ENCODE assay signal across 10 cellular contexts in the genomic region with DNA sequence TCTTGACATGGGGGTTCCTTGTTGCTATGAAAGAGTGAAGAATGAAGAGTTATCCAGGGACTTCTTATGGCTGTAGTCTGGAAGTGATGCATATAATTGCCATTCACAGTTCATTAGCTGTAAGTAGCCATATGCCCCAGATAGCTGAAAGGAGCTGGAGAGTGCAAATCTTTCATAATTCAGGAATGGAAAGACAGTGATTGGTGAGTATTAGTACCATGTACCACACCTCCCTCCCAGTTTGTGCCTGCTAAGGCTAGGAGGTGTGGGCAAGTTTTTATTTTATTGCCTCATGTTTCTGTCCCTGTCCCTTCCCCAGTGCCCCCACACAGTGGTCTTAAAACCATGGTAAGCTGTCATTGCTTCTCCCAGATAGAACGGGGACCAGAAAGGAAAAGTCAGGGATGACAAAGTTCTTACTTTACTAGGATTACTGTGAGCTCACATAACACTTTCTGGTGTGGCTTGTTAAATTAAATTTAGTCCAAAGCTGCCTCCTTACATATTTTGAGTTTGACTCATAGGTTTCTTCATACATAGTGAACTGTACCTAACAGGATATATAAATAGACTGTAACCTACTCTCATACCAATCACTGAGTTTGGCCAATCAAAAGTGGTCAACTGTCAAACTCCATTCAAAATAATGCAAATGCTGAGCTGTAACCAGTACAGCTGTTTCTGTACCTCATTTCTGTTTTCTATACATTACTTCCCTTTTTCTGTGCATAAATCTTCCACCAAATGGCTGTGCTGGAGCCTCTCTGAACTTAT.
DNase-seq lines count a peak whose midpoint lies in the region; ATAC-seq, FAIRE-seq and TF ChIP-seq lines count a peak whose summit lies in the region.
"Had no signal": no experiment of that assay in that cellular context is flagged by ENCODE, and none has a peak within 500 bp of the region (broad histone marks: within the 10 kb centered on the region; RNA-seq: fewer than 3 reads in every experiment).

No MANE protein-coding gene starts in this region.

- intact Hi-C loops in Panc1 (cut with micrococcal nuclease; ENCODE audit: unreplicated experiment), result no loop called here
- intact Hi-C loops in activated CD4-positive, alpha-beta memory T cell treated with anti-CD3 and anti-CD28 coated beads for 36 hours (cut with micrococcal nuclease), result no loop called here

- H4K91ac ChIP-seq in trophoblast cell (ENCODE audit: low read depth, low read length), result peak overlapping the region; percentile 42

- DNase-seq in Panc1 (ENCODE audit: low read depth, low spot score) (no peak), trophoblast cell (peak in 1 of 2 donors; percentile 68), HPDE6-E6E7 (ENCODE audit: extremely low spot score) (no peak), frontal cortex (ENCODE audit: low spot score in 2 of 2) (no peak), HK-2 (ENCODE audit: unreplicated experiment) (no peak)
- DNase-seq in activated CD4-positive, alpha-beta memory T cell treated with anti-CD3 and anti-CD28 coated beads for 36 hours, result no peak
- DNase-seq: activated T-cell treated with anti-CD3 and anti-CD28 coated beads, Interleukin-2, amount 50 U/mL, for 4 hours; NCI-H510A treated with DMSO at 0.1 percent for 48 hours had no signal

- H3K27me3 ChIP-seq in Panc1 (ENCODE audit: control insufficient read depth, insufficient read depth, low read length), result no peaks in the 10 kb centered on the region
- no peaks in the 10 kb centered on the region for H3K27me3 ChIP-seq in trophoblast cell (ENCODE audit: insufficient read depth, low read length)

- no peaks in the 10 kb centered on the region for H3K36me3 ChIP-seq in Panc1 (ENCODE audit: control insufficient read depth, insufficient read depth, low read length)
- no peaks in the 10 kb centered on the region for H3K36me3 ChIP-seq in trophoblast cell (ENCODE audit: control insufficient read depth in 1 of 2, insufficient read depth in 2 of 2, low read length in 2 of 2)

- no peak overlapping the region for H2AK5ac ChIP-seq in trophoblast cell (ENCODE audit: low read length)

- no peaks in the 10 kb centered on the region for H3K9me3 Mint-ChIP-seq in activated CD4-positive, alpha-beta memory T cell treated with anti-CD3 and anti-CD28 coated beads for 36 hours
- H3K9me3 Mint-ChIP-seq: activated T-cell treated with anti-CD3 and anti-CD28 coated beads, Interleukin-2, amount 50 U/mL, for 4 hours had no signal

- H3K27ac ChIP-seq in Panc1 (ENCODE audit: low read length) (no peak overlapping the region), trophoblast cell (ENCODE audit: low read depth, low read length) (no peak overlapping the region)

- CTCF ChIA-PET in Panc1 (lab: Charles Lee), result no interaction called here
- CTCF ChIA-PET in activated CD4-positive, alpha-beta memory T cell treated with anti-CD3 and anti-CD28 coated beads for 36 hours (lab: Charles Lee), result no interaction called here

- no peak for TF ChIP-seq CTCF in Panc1 (IDR thresholded peaks at IDR 0.05)

- no peak overlapping the region for H3K27ac Mint-ChIP-seq in activated CD4-positive, alpha-beta memory T cell treated with anti-CD3 and anti-CD28 coated beads for 36 hours

- in situ Hi-C loops in Panc1 (cut with HindIII; ENCODE audit: low pct_unique_long_range_greater_than_20kb, low sequenced_read_pairs), result no loop called here

- H3K4me2 ChIP-seq in trophoblast cell (ENCODE audit: low read length), result no peak overlapping the region

- no peak overlapping the region for H4K12ac ChIP-seq in trophoblast cell (ENCODE audit: low read depth, low read length)

- H2AFZ ChIP-seq in trophoblast cell (ENCODE audit: insufficient read depth, low read length, poor library complexity), result no peak overlapping the region

- BruUV-seq in Panc1 (replicated peaks; lab: Mats Ljungman, UMichigan), result no TSS peak

- H3K27me3 Mint-ChIP-seq in activated CD4-positive, alpha-beta memory T cell treated with anti-CD3 and anti-CD28 coated beads for 36 hours, result no peaks in the 10 kb centered on the region

- H3K36me3 Mint-ChIP-seq in activated CD4-positive, alpha-beta memory T cell treated with anti-CD3 and anti-CD28 coated beads for 36 hours, result no peaks in the 10 kb centered on the region

- ATAC-seq in GM19351 (IDR thresholded peaks at IDR 0.05; ENCODE audit: unreplicated experiment) (peak; percentile 94), HG03045 (IDR thresholded peaks at IDR 0.05; ENCODE audit: unreplicated experiment) (peak; percentile 52), Panc1 (peak; percentile 42)
- ATAC-seq: activated T-cell treated with anti-CD3 and anti-CD28 coated beads, Interleukin-2, amount 50 U/mL, for 4 hours had no signal

- H3K9ac ChIP-seq in trophoblast cell (ENCODE audit: low read length), result no peak overlapping the region

- no peaks in the 10 kb centered on the region for H3K79me2 ChIP-seq in trophoblast cell (ENCODE audit: control insufficient read depth, insufficient read depth, low read length, poor library complexity)

- H3K18ac ChIP-seq in trophoblast cell (ENCODE audit: low read length), result no peak overlapping the region

- peak overlapping the region; percentile 54 for H2BK120ac ChIP-seq in trophoblast cell (ENCODE audit: insufficient read depth, low read length, poor library complexity)

- H3K79me1 ChIP-seq in trophoblast cell (ENCODE audit: low read length), result peaks cover 2% of the 10 kb centered on the region

- H2BK5ac ChIP-seq in trophoblast cell (ENCODE audit: low read depth, low read length, poor library complexity), result no peak overlapping the region

- H3K4me3 Mint-ChIP-seq in activated CD4-positive, alpha-beta memory T cell treated with anti-CD3 and anti-CD28 coated beads for 36 hours, result no peak overlapping the region
- H3K4me3 Mint-ChIP-seq: activated T-cell treated with anti-CD3 and anti-CD28 coated beads, Interleukin-2, amount 50 U/mL, for 4 hours had no signal

- H3K9me3 ChIP-seq in Panc1 (ENCODE audit: control insufficient read depth, insufficient read depth, low read depth, low read length), result no peaks in the 10 kb centered on the region
- H3K9me3 ChIP-seq in trophoblast cell (ENCODE audit: insufficient read depth, low read depth, low read length), result no peaks in the 10 kb centered on the region

- no peak overlapping the region for H3K4me3 ChIP-seq in Panc1 (ENCODE audit: low read depth in 2 of 2, low read length in 2 of 2)
- no peak overlapping the region for H3K4me3 ChIP-seq in trophoblast cell (ENCODE audit: low read depth, low read length)

- H3K4me1 ChIP-seq in Panc1 (ENCODE audit: control insufficient read depth, insufficient read depth, low read length) (no peaks in the 10 kb centered on the region), trophoblast cell (ENCODE audit: control insufficient read depth in 1 of 2, insufficient read depth in 2 of 2, low read length in 2 of 2) (peaks cover 2 to 3% of the 10 kb centered on the region in 2 experiments)

- no peak for FAIRE-seq in frontal cortex (lab: Jason Lieb, UNC)

- no peaks in the 10 kb centered on the region for H3K4me1 Mint-ChIP-seq in activated CD4-positive, alpha-beta memory T cell treated with anti-CD3 and anti-CD28 coated beads for 36 hours (ENCODE audit: low read depth)

- H3K14ac ChIP-seq in trophoblast cell (ENCODE audit: low read length), result peak overlapping the region; percentile 36

- no peak overlapping the region for H3K23ac ChIP-seq in trophoblast cell (ENCODE audit: low read length)

- H3K4ac ChIP-seq in trophoblast cell (ENCODE audit: low read depth, low read length), result no peak overlapping the region

- H2BK12ac ChIP-seq in trophoblast cell (ENCODE audit: low read length), result peak overlapping the region; percentile 69

- no CpG with 5 or more reads among the region's 1 CpG for WGBS in trophoblast cell (ENCODE audit: extremely low coverage, insufficient coverage, insufficient read length)

- POLR2A ChIA-PET in Panc1 (lab: Charles Lee), result no interaction called here
- POLR2A ChIA-PET in activated CD4-positive, alpha-beta memory T cell treated with anti-CD3 and anti-CD28 coated beads for 36 hours (lab: Charles Lee), result no interaction called here

- H4K8ac ChIP-seq in trophoblast cell (ENCODE audit: low read depth, low read length), result peak overlapping the region; percentile 23

Comparison
In these comparisons a context has a peak if more than half of its experiments do, and no peak if none do; other contexts are left out.
1. ATAC-seq: peak in every context shown above with its lines; median percentile 94 in GM19351; 52 in HG03045; 42 in Panc1.